Comparison of ENCODE assay signal across 1 cellular context in genomic region chr13:24683833-24684599, GRCh38.
TF ChIP-seq lines count a peak whose summit lies in the region.

No MANE protein-coding gene starts in this region.

TF ChIP-seq in HepG2, 621 proteins besides CTCF, POLR2A, EP300 and RAD21 (continued from another document):
- peak; percentile 31; the same call in 1 of the 2 replicates for TF ChIP-seq ZNF574 (CRISPR knock-in tag; IDR thresholded peaks at IDR 0.05)
- TF ChIP-seq SNAPC4 (CRISPR knock-in tag; IDR thresholded peaks at IDR 0.05), result no peak
- no peak for TF ChIP-seq SOX13 (IDR thresholded peaks at IDR 0.05)
- TF ChIP-seq SOX13 (CRISPR knock-in tag; conservative IDR thresholded peaks at IDR 0.05 in 1 of 2, IDR thresholded peaks at IDR 0.05 in 1 of 2), result no peak
- TF ChIP-seq SMC3 (IDR thresholded peaks at IDR 0.05; ENCODE audit: low read length), result peak; percentile 18; the same call in 1 of the 2 replicates
